In genomic region chr10:97676770-97677581, GRCh38 we compare ENCODE assay signal across 8 cellular contexts. TPM values are rescaled to one million over a fixed set of nuclear protein-coding genes. Genes with fewer than 3 reads are reported as not detected.
A peak's percentile ranks its signal among the peaks of the same experiment; 100 is the strongest.
DNase-seq lines count a peak whose midpoint lies in the region; ATAC-seq and TF ChIP-seq lines count a peak whose summit lies in the region.

No MANE protein-coding gene starts in this region.

- no peaks in the 10 kb centered on the region for H3K36me3 ChIP-seq in neural cell (ENCODE audit: insufficient read depth, low read length)

- peak; percentile 76 for TF ChIP-seq CTCF in neural cell (IDR thresholded peaks at IDR 0.05; ENCODE audit: poor library complexity, severe bottlenecking)

- H4K20me1 ChIP-seq in neural cell (ENCODE audit: insufficient read depth), result no peaks in the 10 kb centered on the region

- no peaks in the 10 kb centered on the region for H3K9me2 ChIP-seq in neural cell (ENCODE audit: insufficient read depth, low read length)

- H3K4me3 ChIP-seq in neural cell (ENCODE audit: low read length), result peak overlapping the region; percentile 23

- no peaks in the 10 kb centered on the region for H3K9me3 ChIP-seq in neural cell (ENCODE audit: low read length)

- peak overlapping the region; percentile 31 for H3K27ac ChIP-seq in epithelial cell of prostate
- no peak overlapping the region for H3K27ac ChIP-seq in neural cell (ENCODE audit: low read length)

- peak overlapping the region; percentile 10 for H3K4me2 ChIP-seq in neural cell (ENCODE audit: low read length)

- no peak for TF ChIP-seq EP300 in neural cell (conservative IDR thresholded peaks at IDR 0.05; ENCODE audit: poor library complexity, severe bottlenecking)

- H3F3A ChIP-seq in neural cell (ENCODE audit: insufficient read depth, low read length, poor library complexity, severe bottlenecking), result no peaks in the 10 kb centered on the region

- peak; percentile 46 for DNase-seq in activated gamma-delta T cell treated with Interleukin-2 at 50 U/mL for 16 hours
- no peak for DNase-seq in activated gamma-delta T cell (lab: John Stamatoyannopoulos, UW)
- peak; percentile 8 for DNase-seq in NCI-H526 treated with DMSO at 0.1 percent for 48 hours (lab: John Stamatoyannopoulos, UW)
- DNase-seq in activated CD8-positive, alpha-beta memory T cell treated with anti-CD3 and anti-CD28 coated beads for 24 hours, result peak; percentile 71
- no peak for DNase-seq in epithelial cell of prostate (ENCODE audit: low read depth, low spot score)

- H3K79me2 ChIP-seq in neural cell (replicated peaks; ENCODE audit: insufficient read depth, low read length), result no peaks in the 10 kb centered on the region

- ATAC-seq in HG02870 (IDR thresholded peaks at IDR 0.05; ENCODE audit: unreplicated experiment), result peak; percentile 59
- ATAC-seq in GM21737 (IDR thresholded peaks at IDR 0.05; ENCODE audit: unreplicated experiment), result no peak

- peak overlapping the region; percentile 20 for H3K9ac ChIP-seq in neural cell (ENCODE audit: low read length)

- TF ChIP-seq RAD21 in neural cell (conservative IDR thresholded peaks at IDR 0.05), result peak; percentile 78

- H3K27me3 ChIP-seq in neural cell (ENCODE audit: insufficient read depth, low read depth, low read length), result no peaks in the 10 kb centered on the region

- no peak overlapping the region for H2AFZ ChIP-seq in neural cell (ENCODE audit: low read depth, low read length)

TF ChIP-seq in neural cell, 6 proteins besides CTCF, POLR2A, EP300 and RAD21:
- TF ChIP-seq REST (IDR thresholded peaks at IDR 0.05; ENCODE audit: borderline replicate concordance) (no peak), MXI1 (conservative IDR thresholded peaks at IDR 0.05; ENCODE audit: poor library complexity, severe bottlenecking) (no peak), SMC3 (conservative IDR thresholded peaks at IDR 0.05; ENCODE audit: poor library complexity) (peak; percentile 81)
TF ChIP-seq in neural cell: peak in this region for 1.

RNA-seq across cellular contexts. Expression of gene AVPI1, which starts 10.1 kb away (rescaled TPM):
- polyA plus RNA-seq in neural cell, result 0.94 and 1.3 TPM in 2 replicates
- 1.5 and 2.5 TPM in 2 replicates for polyA minus RNA-seq in neural cell

RNA-seq across cellular contexts. Expression of gene PI4K2A, which starts 36.5 kb away (rescaled TPM):
- 14.4 and 17.8 TPM in 2 replicates for polyA plus RNA-seq in neural cell
- 18.2 and 19.7 TPM in 2 replicates for polyA minus RNA-seq in neural cell

RNA-seq across cellular contexts. Expression of gene MARVELD1, which starts 36.6 kb away (rescaled TPM):
- 2.3 and 2.4 TPM in 2 replicates for polyA plus RNA-seq in neural cell
- 1.7 TPM in 2 replicates for polyA minus RNA-seq in neural cell

RNA-seq across cellular contexts. Expression of gene MORN4, which starts 43.7 kb away (rescaled TPM):
- polyA plus RNA-seq in neural cell, result 64.7 and 81.3 TPM in 2 replicates
- 35.3 and 43.2 TPM in 2 replicates for polyA minus RNA-seq in neural cell

RNA-seq across cellular contexts. Expression of gene ZFYVE27, which starts 60.0 kb away (rescaled TPM):
- polyA plus RNA-seq in neural cell, result 135 and 151 TPM in 2 replicates
- polyA minus RNA-seq in neural cell, result 69.5 and 89.4 TPM in 2 replicates

Comparison
In these comparisons a context has a peak if more than half of its experiments do, and no peak if none do; other contexts are left out.
1. DNase-seq: peak in activated gamma-delta T cell treated with Interleukin-2 at 50 U/mL for 16 hours (single experiment), NCI-H526 treated with DMSO at 0.1 percent for 48 hours (single experiment) and activated CD8-positive, alpha-beta memory T cell treated with anti-CD3 and anti-CD28 coated beads for 24 hours (single experiment); none in activated gamma-delta T cell (single experiment) and epithelial cell of prostate (single experiment).